In the genomic region with DNA sequence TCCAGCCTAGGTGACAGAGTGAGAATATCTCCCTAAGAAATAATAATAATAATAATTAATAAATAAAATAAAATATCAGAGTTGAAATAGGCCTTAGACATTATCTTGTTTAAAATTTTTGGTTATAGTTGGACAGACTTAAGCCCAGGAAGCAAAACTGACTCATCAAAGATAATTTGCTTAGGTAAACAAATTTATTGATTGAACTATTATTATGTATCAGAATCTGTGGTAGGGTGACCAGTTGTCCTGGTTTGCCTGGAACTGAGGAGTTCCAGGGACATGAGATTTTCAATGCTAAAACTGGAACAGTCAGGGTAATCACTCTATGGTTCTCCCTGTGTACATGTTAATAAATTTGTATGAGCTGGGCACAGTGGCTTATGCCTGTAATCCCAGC, we compare ENCODE assay signal across 26 cellular contexts.
"Had no signal": no experiment of that assay in that cellular context is flagged by ENCODE, and none has a peak within 500 bp of the region (broad histone marks: within the 10 kb centered on the region; RNA-seq: fewer than 3 reads in every experiment).

No MANE protein-coding gene starts in this region.

- DNase-seq: cortex of kidney; effector CD8-positive, alpha-beta T cell; effector memory CD8-positive, alpha-beta T cell; endodermal cell; erythroblast; esophagus squamous epithelium; foreskin fibroblast; foreskin melanocyte; gastrocnemius medialis; glutamatergic neuron; head of caudate nucleus; heart right ventricle; hippocampal formation; left cardiac atrium; left lung; left ventricle myocardium superior; lower lobe of right lung; mesenchymal stem cell; mucosa of descending colon; naive B cell; naive thymus-derived CD8-positive, alpha-beta T cell had no signal

- H3K36me3 ChIP-seq: esophagus squamous epithelium, gastrocnemius medialis, heart right ventricle, left lung, lower lobe of right lung had no signal

- H3K27me3 ChIP-seq: esophagus squamous epithelium, gastrocnemius medialis, left lung had no signal

- ATAC-seq: effector memory CD8-positive, alpha-beta T cell; esophagus mucosa; gastrocnemius medialis; heart right ventricle; left cardiac atrium; left lung; left ventricle myocardium superior; lower lobe of right lung; mucosa of descending colon; naive thymus-derived CD8-positive, alpha-beta T cell had no signal

- H3K4me1 ChIP-seq: esophagus squamous epithelium, gastrocnemius medialis, lower lobe of right lung had no signal

- H3K4me3 ChIP-seq: esophagus squamous epithelium, gastrocnemius medialis, heart right ventricle, left lung, lower lobe of right lung, mucosa of descending colon had no signal

- FAIRE-seq: endometrium, islet of Langerhans, keratinocyte had no signal

- H3K27ac ChIP-seq: epithelial cell of prostate, esophagus squamous epithelium, gastrocnemius medialis, heart right ventricle, left lung, lower lobe of right lung had no signal

- H3K9me3 ChIP-seq: esophagus squamous epithelium, gastrocnemius medialis, heart right ventricle, left lung, lower lobe of right lung, mucosa of descending colon had no signal
